Comparison of ENCODE assay signal across 8 cellular contexts in genomic region chr11:72812968-72813739, GRCh38. TPM values are rescaled to one million over a fixed set of nuclear protein-coding genes. Genes with fewer than 3 reads are reported as not detected.
DNase-seq lines count a peak whose midpoint lies in the region; ATAC-seq and TF ChIP-seq lines count a peak whose summit lies in the region.

No MANE protein-coding gene starts in this region.

- whole genome bisulfite sequencing in mesodermal cell (ENCODE audit: insufficient coverage in 2 of 2), 2 experiments, result 65 to 69% methylated on average over 24 of the region's 24 CpGs

- peaks cover 38% of the 10 kb centered on the region for H3K4me1 Mint-ChIP-seq in activated CD4-positive, alpha-beta T cell treated with anti-CD3 and anti-CD28 coated beads, Interleukin-2, amount 10 ng/mL, durations not matched to agents 24 days and 14 days

- peak overlapping the region; percentile 77 for H3K27ac ChIP-seq in DOHH2 (ENCODE audit: low read depth, low read length)
- H3K27ac ChIP-seq in mesodermal cell (ENCODE audit: low read depth, low read length, severe bottlenecking), result peak overlapping the region; percentile 87

- H3K36me3 ChIP-seq in DOHH2 (ENCODE audit: control insufficient read depth, low read length) (peaks cover 81% of the 10 kb centered on the region), mesodermal cell (ENCODE audit: control insufficient read depth, insufficient read depth, low read length) (peaks cover 6% of the 10 kb centered on the region)

- H3K27ac Mint-ChIP-seq in activated CD4-positive, alpha-beta T cell treated with anti-CD3 and anti-CD28 coated beads, Interleukin-2, amount 10 ng/mL, durations not matched to agents 24 days and 14 days, result peak overlapping the region; percentile 100

- no peaks in the 10 kb centered on the region for H3K27me3 Mint-ChIP-seq in activated CD4-positive, alpha-beta T cell treated with anti-CD3 and anti-CD28 coated beads, Interleukin-2, amount 10 ng/mL, durations not matched to agents 24 days and 14 days

- ATAC-seq in HG03571 (IDR thresholded peaks at IDR 0.05; ENCODE audit: unreplicated experiment), result no peak

- no peaks in the 10 kb centered on the region for H3K9me3 Mint-ChIP-seq in activated CD4-positive, alpha-beta T cell treated with anti-CD3 and anti-CD28 coated beads, Interleukin-2, amount 10 ng/mL, durations not matched to agents 24 days and 14 days

- no peaks in the 10 kb centered on the region for H3K9me2 ChIP-seq in DOHH2 (replicated peaks; ENCODE audit: control insufficient read depth, low read length)

- peaks cover 10% of the 10 kb centered on the region for H3F3A ChIP-seq in DOHH2 (ENCODE audit: control insufficient read depth, insufficient read depth)

- H3K4me3 Mint-ChIP-seq in activated CD4-positive, alpha-beta T cell treated with anti-CD3 and anti-CD28 coated beads, Interleukin-2, amount 10 ng/mL, durations not matched to agents 24 days and 14 days, result peak overlapping the region; percentile 92

- H3K9me3 ChIP-seq in DOHH2 (ENCODE audit: control insufficient read depth, insufficient read depth, low read length) (no peaks in the 10 kb centered on the region), mesodermal cell (ENCODE audit: control insufficient read depth, low read length) (no peaks in the 10 kb centered on the region)

- H3K79me2 ChIP-seq in DOHH2 (ENCODE audit: control insufficient read depth, low read length), result peaks cover 71% of the 10 kb centered on the region

- TF ChIP-seq CTCF in DOHH2 (IDR thresholded peaks at IDR 0.05; ENCODE audit: low read depth, low read length, poor library complexity, severe bottlenecking), result peak; percentile 90
- peak; percentile 80 for TF ChIP-seq CTCF in HFF-Myc (IDR thresholded peaks at IDR 0.05; ENCODE audit: low read depth, low read length, missing control alignments)

- H3K4me3 ChIP-seq in DOHH2 (ENCODE audit: low read length) (peak overlapping the region; percentile 79), HFF-Myc (replicated peaks; ENCODE audit: low read depth, low read length) (peak overlapping the region; percentile 70), mesodermal cell (ENCODE audit: extremely low read depth, insufficient read depth, low read length, poor library complexity, severe bottlenecking) (peak overlapping the region; percentile 54)

- H4K20me1 ChIP-seq in DOHH2 (ENCODE audit: control insufficient read depth, insufficient read depth, low read depth, low read length), result peaks cover 7% of the 10 kb centered on the region; the same call in 1 of the 2 replicates

- H3K36me3 Mint-ChIP-seq in activated CD4-positive, alpha-beta T cell treated with anti-CD3 and anti-CD28 coated beads, Interleukin-2, amount 10 ng/mL, durations not matched to agents 24 days and 14 days (ENCODE audit: low read depth), result peaks cover 47% of the 10 kb centered on the region

- intact Hi-C loops in activated CD4-positive, alpha-beta T cell treated with anti-CD3 and anti-CD28 coated beads, Interleukin-2, amount 10 ng/mL, durations not matched to agents 24 days and 14 days (cut with micrococcal nuclease), result loop anchor here (1.0 kb wide), 3 partner anchors 20 to 88 kb away; no protein-coding TSS in a partner anchor

- H3K4me2 ChIP-seq in DOHH2 (ENCODE audit: low read length), result peak overlapping the region; percentile 84

- DNase-seq in HFF-Myc (ENCODE audit: extremely low read depth, low read depth) (no peak), NCI-H345 (lab: John Stamatoyannopoulos, UW) (peak; percentile 39), ecto neural progenitor cell (ENCODE audit: low spot score) (peak; percentile 71)
- peak; percentile 91 for DNase-seq in activated CD4-positive, alpha-beta T cell treated with anti-CD3 and anti-CD28 coated beads, Interleukin-2, amount 10 ng/mL, durations not matched to agents 24 days and 14 days
- DNase-seq in stimulated activated CD8-positive, alpha-beta memory T cell treated with anti-CD3 and anti-CD28 coated beads, Interleukin-7, amount 100 ng/mL, for 24 hours (ENCODE audit: low read depth), result peak; percentile 59

- no peaks in the 10 kb centered on the region for H3K27me3 ChIP-seq in DOHH2 (ENCODE audit: control insufficient read depth, low read length)

- peaks cover 36% of the 10 kb centered on the region for H3K4me1 ChIP-seq in DOHH2 (ENCODE audit: control insufficient read depth, low read length)
- H3K4me1 ChIP-seq in mesodermal cell (ENCODE audit: control insufficient read depth, insufficient read depth, low read length, poor library complexity, severe bottlenecking), result peaks cover 22% of the 10 kb centered on the region

RNA-seq across cellular contexts. Expression of gene ATG16L2, which starts 1.1 kb away (rescaled TPM):
- 74.1 and 75.8 TPM in 2 replicates for total RNA-seq in activated CD4-positive, alpha-beta T cell treated with anti-CD3 and anti-CD28 coated beads, Interleukin-2, amount 10 ng/mL, durations not matched to agents 24 days and 14 days
- polyA plus RNA-seq in mesodermal cell (2013, experiment 1 of 2), result 23.8 TPM
- 18.5 TPM for polyA plus RNA-seq in mesodermal cell (2013, experiment 2 of 2)

RNA-seq across cellular contexts. Expression of gene STARD10, which starts 19.3 kb away (rescaled TPM):
- 16.3 and 17.2 TPM in 2 replicates for total RNA-seq in activated CD4-positive, alpha-beta T cell treated with anti-CD3 and anti-CD28 coated beads, Interleukin-2, amount 10 ng/mL, durations not matched to agents 24 days and 14 days
- polyA plus RNA-seq in mesodermal cell (2013, experiment 1 of 2), result 56.6 TPM
- 45.7 TPM for polyA plus RNA-seq in mesodermal cell (2013, experiment 2 of 2)
